25 cellular contexts compared by ENCODE assay signal in the genomic region with DNA sequence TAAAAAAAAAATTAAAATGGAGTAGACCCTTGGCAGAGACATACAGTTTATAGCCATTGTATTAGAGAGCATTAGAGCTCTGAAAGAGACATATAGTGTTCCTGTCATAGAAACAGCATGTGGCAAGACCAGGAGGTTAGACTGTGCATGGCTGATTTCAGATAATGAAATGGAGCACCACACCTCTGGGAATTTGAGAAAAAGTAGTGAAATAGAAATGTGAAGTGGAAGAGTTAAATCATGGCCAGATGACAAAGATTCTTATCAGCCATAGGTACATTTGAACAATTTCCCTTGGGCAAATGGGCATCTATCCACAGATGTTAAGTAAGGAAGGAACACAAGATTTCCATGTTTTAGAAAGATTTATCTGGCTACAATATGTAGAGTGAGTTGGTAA.
"Had no signal": no experiment of that assay in that cellular context is flagged by ENCODE, and none has a peak within 500 bp of the region (broad histone marks: within the 10 kb centered on the region; RNA-seq: fewer than 3 reads in every experiment).

No MANE protein-coding gene starts in this region.

- H3K9me3 Mint-ChIP-seq: activated CD4-positive, alpha-beta T cell treated with anti-CD3 and anti-CD28 coated beads, Interleukin-2, amount 10 ng/mL, durations not matched to agents 7 days and 5 days; brain had no signal

- DNase-seq: activated CD4-positive, alpha-beta memory T cell treated with anti-CD3 and anti-CD28 coated beads for 36 hours; activated CD4-positive, alpha-beta T cell treated with anti-CD3 and anti-CD28 coated beads, Interleukin-2, amount 10 ng/mL, durations not matched to agents 7 days and 5 days; activated CD4-positive, CD25-positive, alpha-beta regulatory T cell; activated CD8-positive, alpha-beta memory T cell treated with anti-CD3 and anti-CD28 coated beads for 24 hours; activated effector memory CD4-positive, alpha-beta T cell treated with anti-CD3 and anti-CD28 coated beads, Interleukin-2, amount 50 U/mL, for 16 hours; activated naive CD4-positive, alpha-beta T cell treated with Interleukin-2 at 50 U/mL for 16 hours; activated naive CD8-positive, alpha-beta T cell treated with anti-CD3 and anti-CD28 coated beads, Interleukin-2, amount 50 U/mL, for 24 hours; activated T-cell treated with anti-CD3 and anti-CD28 coated beads, Interleukin-2, amount 50 U/mL, for 4 hours; amniotic stem cell; IMR-90; KG1; MM.1S; NCI-H146; NCI-H2029; NCI-H226; NCI-H510A; Peyer's patch; Right ventricle myocardium superior; T-cell had no signal

- H3K27ac Mint-ChIP-seq: activated CD4-positive, alpha-beta memory T cell treated with anti-CD3 and anti-CD28 coated beads for 36 hours; activated CD4-positive, alpha-beta T cell treated with anti-CD3 and anti-CD28 coated beads, Interleukin-2, amount 10 ng/mL, durations not matched to agents 7 days and 5 days; activated naive CD4-positive, alpha-beta T cell treated with anti-CD3 and anti-CD28 coated beads, Interleukin-2, amount 50 U/mL, for 72 hours; activated naive CD8-positive, alpha-beta T cell treated with anti-CD3 and anti-CD28 coated beads, Interleukin-2, amount 50 U/mL, for 24 hours; brain; T-cell had no signal

- ATAC-seq: activated naive CD4-positive, alpha-beta T cell treated with anti-CD3 and anti-CD28 coated beads, Interleukin-2, amount 50 U/mL, for 72 hours; activated naive CD8-positive, alpha-beta T cell treated with anti-CD3 and anti-CD28 coated beads, Interleukin-2, amount 50 U/mL, for 24 hours; activated T-cell treated with anti-CD3 and anti-CD28 coated beads, Interleukin-2, amount 50 U/mL, for 4 hours; T-cell had no signal

- H3K4me3 Mint-ChIP-seq: activated CD4-positive, alpha-beta memory T cell treated with anti-CD3 and anti-CD28 coated beads for 36 hours; activated CD4-positive, alpha-beta T cell treated with anti-CD3 and anti-CD28 coated beads, Interleukin-2, amount 10 ng/mL, durations not matched to agents 7 days and 5 days; activated naive CD8-positive, alpha-beta T cell treated with anti-CD3 and anti-CD28 coated beads, Interleukin-2, amount 50 U/mL, for 24 hours; activated T-cell treated with anti-CD3 and anti-CD28 coated beads, Interleukin-2, amount 50 U/mL, for 4 hours; brain; central memory CD8-positive, alpha-beta T cell; T-cell had no signal

- H3K27ac ChIP-seq: Peyer's patch, RWPE1, SJSA1, VCaP had no signal

- H3K27me3 Mint-ChIP-seq: activated CD4-positive, alpha-beta memory T cell treated with anti-CD3 and anti-CD28 coated beads for 36 hours; activated CD4-positive, alpha-beta T cell treated with anti-CD3 and anti-CD28 coated beads, Interleukin-2, amount 10 ng/mL, durations not matched to agents 7 days and 5 days; activated naive CD8-positive, alpha-beta T cell treated with anti-CD3 and anti-CD28 coated beads, Interleukin-2, amount 50 U/mL, for 24 hours; central memory CD8-positive, alpha-beta T cell; T-cell had no signal

- H3K4me1 Mint-ChIP-seq: activated CD4-positive, alpha-beta T cell treated with anti-CD3 and anti-CD28 coated beads, Interleukin-2, amount 10 ng/mL, durations not matched to agents 7 days and 5 days; activated naive CD8-positive, alpha-beta T cell treated with anti-CD3 and anti-CD28 coated beads, Interleukin-2, amount 50 U/mL, for 24 hours; brain; central memory CD8-positive, alpha-beta T cell; T-cell had no signal

- H3K36me3 Mint-ChIP-seq: activated CD4-positive, alpha-beta memory T cell treated with anti-CD3 and anti-CD28 coated beads for 36 hours; activated naive CD4-positive, alpha-beta T cell treated with anti-CD3 and anti-CD28 coated beads, Interleukin-2, amount 50 U/mL, for 72 hours; brain; T-cell had no signal

- H3K27me3 ChIP-seq: Peyer's patch, SJSA1 had no signal

- H3K36me3 ChIP-seq: Peyer's patch, SJSA1 had no signal

- H3K4me1 ChIP-seq: Peyer's patch, SJSA1 had no signal

- H3K9me3 ChIP-seq: Peyer's patch, SJSA1 had no signal

- H3K4me3 ChIP-seq: Peyer's patch, SJSA1 had no signal
